In the genomic region with DNA sequence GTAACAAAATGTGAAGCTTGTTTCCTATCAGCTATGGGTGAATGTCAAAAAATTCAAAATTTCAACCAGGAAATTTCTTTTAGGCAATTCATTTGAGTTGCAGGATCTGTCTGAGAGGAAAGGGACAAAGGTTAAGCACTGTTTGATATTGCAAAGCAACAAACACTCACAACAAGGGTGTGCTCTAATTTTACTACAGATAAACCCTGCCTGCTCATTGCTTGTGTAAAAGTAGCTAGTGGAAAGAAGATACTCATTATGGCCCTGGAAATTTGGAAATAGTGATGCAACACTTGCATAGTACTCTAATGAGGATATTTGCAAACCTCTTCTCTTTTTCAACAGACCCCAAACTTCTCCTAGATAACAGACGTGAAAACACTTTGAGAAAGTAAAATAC, we compare ENCODE assay signal across 21 cellular contexts. TPM values are rescaled to one million over a fixed set of nuclear protein-coding genes. Genes with fewer than 3 reads are reported as not detected.
DNase-seq lines count a peak whose midpoint lies in the region; ATAC-seq lines count a peak whose summit lies in the region.
"Had no signal": no experiment of that assay in that cellular context is flagged by ENCODE, and none has a peak within 500 bp of the region (broad histone marks: within the 10 kb centered on the region; RNA-seq: fewer than 3 reads in every experiment).

No MANE protein-coding gene starts in this region.

- H3K9me3 ChIP-seq in subcutaneous abdominal adipose tissue (ENCODE audit: control insufficient read depth in 5 of 5, low read length in 5 of 5): no peaks in the 10 kb centered on the region
- H3K9me3 ChIP-seq: BE2C, MG63, Peyer's patch had no signal

- intact Hi-C loops in left colon (cut with DNase I, micrococcal nuclease) (no loop called here), sciatic nerve (cut with DNase I) (no loop called here)

- H3K4me1 ChIP-seq in subcutaneous abdominal adipose tissue (ENCODE audit: control insufficient read depth in 5 of 5, insufficient read depth in 5 of 5, low read length in 5 of 5): peaks cover 5 to 53% (median 23%) of the 10 kb centered on the region in 5 donors
- H3K4me1 ChIP-seq: BE2C had no signal

- peak; percentile 68 for ATAC-seq in left colon
- ATAC-seq in sciatic nerve: no peak
- ATAC-seq in HG03378 (IDR thresholded peaks at IDR 0.05; ENCODE audit: unreplicated experiment): no peak

- no peaks in the 10 kb centered on the region for H3K27me3 ChIP-seq in subcutaneous abdominal adipose tissue (ENCODE audit: control insufficient read depth in 5 of 5, insufficient read depth in 4 of 5, low read length in 5 of 5)
- H3K27me3 ChIP-seq: MG63, Peyer's patch had no signal

- DNase-seq in MV-4-11 (lab: John Stamatoyannopoulos, UW) (peak; percentile 80), SKM-1 (lab: John Stamatoyannopoulos, UW; ENCODE audit: unreplicated experiment) (peak; percentile 49), left colon (no peak), sciatic nerve (ENCODE audit: low spot score) (no peak), DMS53 treated with DMSO at 0.1 percent for 48 hours (lab: John Stamatoyannopoulos, UW; ENCODE audit: unreplicated experiment) (no peak)
- DNase-seq: BE2C; Calu3; CD4-positive, alpha-beta memory T cell; DMS79 treated with DMSO at 0.1 percent for 48 hours; GM23248; MG63; NCI-H1417 treated with DMSO at 0.1 percent for 48 hours; NCI-H2029; NCI-H2171; NCI-H446; NCI-H748 treated with DMSO at 0.1 percent for 48 hours; Peyer's patch; Right ventricle myocardium superior; T-helper 2 cell had no signal

- H3K9ac ChIP-seq in subcutaneous abdominal adipose tissue (ENCODE audit: low read length in 5 of 5): no peak overlapping the region
- H3K9ac ChIP-seq: GM23248 had no signal

- H3K4me3 ChIP-seq in subcutaneous abdominal adipose tissue (ENCODE audit: low read depth in 1 of 5, low read length in 5 of 5): no peak overlapping the region
- H3K4me3 ChIP-seq: GM23248, MG63, Peyer's patch had no signal

- H3K27ac ChIP-seq in subcutaneous abdominal adipose tissue (ENCODE audit: low read depth, low read length): peak overlapping the region; percentile 66
- H3K27ac ChIP-seq: GM23248, Peyer's patch had no signal

- no peaks in the 10 kb centered on the region for H3K36me3 ChIP-seq in subcutaneous abdominal adipose tissue (ENCODE audit: control insufficient read depth in 5 of 5, insufficient read depth in 5 of 5, low read length in 5 of 5)
- H3K36me3 ChIP-seq: BE2C, MG63, Peyer's patch had no signal

RNA-seq across cellular contexts. Expression of a gene that starts 27.1 kb away (rescaled TPM):
- total RNA-seq in left colon (1 to 10 TPM; 6.1 to 6.5 TPM), sciatic nerve (2.5 TPM)
- total RNA-seq: GM23248 had no signal

RNA-seq across cellular contexts. Expression of a gene that starts 27.9 kb away (rescaled TPM):
- total RNA-seq in left colon: 10 to 100 TPM; 12.9 to 40.9 TPM
- total RNA-seq in sciatic nerve: 3.9 TPM

Comparison
In these comparisons a context has a peak if more than half of its experiments do, and no peak if none do; other contexts are left out.
1. DNase-seq: peak in MV-4-11 (single experiment) and SKM-1 (single experiment); none in left colon (0 of 2), sciatic nerve (single experiment) and DMS53 treated with DMSO at 0.1 percent for 48 hours (single experiment).